27 cellular contexts compared by ENCODE assay signal in genomic region chr15:55170361-55170760, GRCh38.
"Had no signal": no experiment of that assay in that cellular context is flagged by ENCODE, and none has a peak within 500 bp of the region (broad histone marks: within the 10 kb centered on the region; RNA-seq: fewer than 3 reads in every experiment).

No MANE protein-coding gene starts in this region.

- H3K9me3 ChIP-seq: adrenal gland, body of pancreas, breast epithelium, MG63, SJCRH30 had no signal

- H3K4me3 ChIP-seq: adrenal gland, body of pancreas, breast epithelium, MG63, SJCRH30, SK-N-MC had no signal

- H3K4me3 Mint-ChIP-seq: activated CD4-positive, alpha-beta T cell treated with anti-CD3 and anti-CD28 coated beads, Interleukin-2, amount 10 ng/mL, durations not matched to agents 24 days and 14 days; activated CD8-positive, alpha-beta T cell treated with anti-CD3 and anti-CD28 coated beads for 36 hours; activated naive CD4-positive, alpha-beta T cell treated with anti-CD3 and anti-CD28 coated beads for 36 hours; activated T-cell treated with anti-CD3 and anti-CD28 coated beads, Interleukin-2, amount 50 U/mL, for 24 hours; T-helper 2 cell treated with Interferon-gamma antibody and Interleukin-4, amounts not matched to agents 5 μg/mL and 100 μg/mL, for 36 hours had no signal

- H3K27ac ChIP-seq: adrenal gland, breast epithelium, SJCRH30, SK-N-MC had no signal

- H3K36me3 Mint-ChIP-seq: activated naive CD4-positive, alpha-beta T cell treated with anti-CD3 and anti-CD28 coated beads, Interleukin-2, amount 50 U/mL, for 72 hours had no signal

- H3K4me1 ChIP-seq: adrenal gland, body of pancreas, breast epithelium, SJCRH30 had no signal

- ATAC-seq: activated CD8-positive, alpha-beta T cell treated with anti-CD3 and anti-CD28 coated beads for 36 hours; activated naive CD4-positive, alpha-beta T cell treated with anti-CD3 and anti-CD28 coated beads, Interleukin-2, amount 50 U/mL, for 72 hours; body of pancreas; Panc1 had no signal

- H3K36me3 ChIP-seq: adrenal gland, breast epithelium, MG63, SJCRH30 had no signal

- DNase-seq: activated CD4-positive, alpha-beta T cell treated with anti-CD3 and anti-CD28 coated beads, Interleukin-2, amount 10 ng/mL, durations not matched to agents 24 days and 14 days; activated CD4-positive, alpha-beta T cell treated with anti-CD3 and anti-CD28 coated beads, Interleukin-2, amount 50 U/mL, for 4 hours; activated CD8-positive, alpha-beta T cell treated with anti-CD3 and anti-CD28 coated beads for 36 hours; activated gamma-delta T cell treated with Interleukin-2 at 50 U/mL for 16 hours; activated naive CD4-positive, alpha-beta T cell treated with anti-CD3 and anti-CD28 coated beads for 36 hours; activated T-cell treated with anti-CD3 and anti-CD28 coated beads, Interleukin-2, amount 50 U/mL, for 24 hours; adrenal gland; body of pancreas; Kasumi-1; KG1; MG63; NCI-H1048; NCI-H1105 treated with DMSO at 0.1 percent for 48 hours; NCI-H1436; NCI-H1694; NCI-H1930; NCI-H345; NCI-H524 treated with DMSO at 0.1 percent for 48 hours; SHP77; SJCRH30 had no signal

- H3K27me3 Mint-ChIP-seq: activated CD4-positive, alpha-beta T cell treated with anti-CD3 and anti-CD28 coated beads, Interleukin-2, amount 10 ng/mL, durations not matched to agents 24 days and 14 days; activated CD8-positive, alpha-beta T cell treated with anti-CD3 and anti-CD28 coated beads for 36 hours; activated T-cell treated with anti-CD3 and anti-CD28 coated beads, Interleukin-2, amount 50 U/mL, for 24 hours had no signal

- H3K9me3 Mint-ChIP-seq: activated CD4-positive, alpha-beta T cell treated with anti-CD3 and anti-CD28 coated beads, Interleukin-2, amount 10 ng/mL, durations not matched to agents 24 days and 14 days; activated CD8-positive, alpha-beta T cell treated with anti-CD3 and anti-CD28 coated beads for 36 hours; activated naive CD4-positive, alpha-beta T cell treated with anti-CD3 and anti-CD28 coated beads for 36 hours; activated naive CD4-positive, alpha-beta T cell treated with anti-CD3 and anti-CD28 coated beads, Interleukin-2, amount 50 U/mL, for 72 hours; activated T-cell treated with anti-CD3 and anti-CD28 coated beads, Interleukin-2, amount 50 U/mL, for 24 hours; T-helper 2 cell treated with Interferon-gamma antibody and Interleukin-4, amounts not matched to agents 5 μg/mL and 100 μg/mL, for 36 hours had no signal

- H3K4me1 Mint-ChIP-seq: activated CD4-positive, alpha-beta T cell treated with anti-CD3 and anti-CD28 coated beads, Interleukin-2, amount 10 ng/mL, durations not matched to agents 24 days and 14 days had no signal

- FAIRE-seq: astrocyte, TTC549 had no signal

- H3K27ac Mint-ChIP-seq: activated CD4-positive, alpha-beta T cell treated with anti-CD3 and anti-CD28 coated beads, Interleukin-2, amount 10 ng/mL, durations not matched to agents 24 days and 14 days; activated CD8-positive, alpha-beta T cell treated with anti-CD3 and anti-CD28 coated beads for 36 hours; activated naive CD4-positive, alpha-beta T cell treated with anti-CD3 and anti-CD28 coated beads for 36 hours; activated T-cell treated with anti-CD3 and anti-CD28 coated beads, Interleukin-2, amount 50 U/mL, for 24 hours; T-helper 2 cell treated with Interferon-gamma antibody and Interleukin-4, amounts not matched to agents 5 μg/mL and 100 μg/mL, for 36 hours had no signal

- H3K27me3 ChIP-seq: adrenal gland, body of pancreas, breast epithelium, MG63, SJCRH30 had no signal
